9 cellular contexts compared by ENCODE assay signal in genomic region chr17:30922235-30922993, GRCh38. TPM values are rescaled to one million over a fixed set of nuclear protein-coding genes. Genes with fewer than 3 reads are reported as not detected.
DNase-seq lines count a peak whose midpoint lies in the region; ATAC-seq and TF ChIP-seq lines count a peak whose summit lies in the region.
"Had no signal": no experiment of that assay in that cellular context is flagged by ENCODE, and none has a peak within 500 bp of the region (broad histone marks: within the 10 kb centered on the region; RNA-seq: fewer than 3 reads in every experiment).

No MANE protein-coding gene starts in this region.

- peak overlapping the region; percentile 32 to 75 (median 53) for H3K27ac ChIP-seq in esophagus squamous epithelium
- H3K27ac ChIP-seq in neural cell (ENCODE audit: low read length), result no peak overlapping the region

- no peak for TF ChIP-seq EP300 in neural cell (conservative IDR thresholded peaks at IDR 0.05; ENCODE audit: poor library complexity, severe bottlenecking)

- peak in 1 of 4 donors; percentile 12 for TF ChIP-seq POLR2A in esophagus squamous epithelium (IDR thresholded peaks at IDR 0.05)

- no peaks in the 10 kb centered on the region for H3K9me3 ChIP-seq in esophagus squamous epithelium
- H3K9me3 ChIP-seq in neural cell (ENCODE audit: low read length), result no peaks in the 10 kb centered on the region

- no peaks in the 10 kb centered on the region for H3K79me2 ChIP-seq in neural cell (replicated peaks; ENCODE audit: insufficient read depth, low read length)

- no peak overlapping the region for H3K4me2 ChIP-seq in neural cell (ENCODE audit: low read length)

- peaks cover 0 to 62% (median 10%) of the 10 kb centered on the region in 4 donors for H3K27me3 ChIP-seq in esophagus squamous epithelium
- H3K27me3 ChIP-seq in neural cell (ENCODE audit: insufficient read depth, low read depth, low read length), result peaks cover 48% of the 10 kb centered on the region

- WGBS in esophagus squamous epithelium, 2 donors, result 8 to 33% methylated on average over 8 to 23 of the region's 64 CpGs

- peak overlapping the region; percentile 55; the same call in 1 of the 2 replicates for H3K4me3 ChIP-seq in GM08714 (ENCODE audit: low read length)
- peak overlapping the region; percentile 48 to 81 (median 58) for H3K4me3 ChIP-seq in esophagus squamous epithelium
- H3K4me3 ChIP-seq in neural cell (ENCODE audit: low read length), result peak overlapping the region; percentile 59
- H3K4me3 ChIP-seq: K562 had no signal

- H4K20me1 ChIP-seq in neural cell (ENCODE audit: insufficient read depth), result no peaks in the 10 kb centered on the region

- no peaks in the 10 kb centered on the region for H3F3A ChIP-seq in neural cell (ENCODE audit: insufficient read depth, low read length, poor library complexity, severe bottlenecking)

- H3K9ac ChIP-seq in neural cell (ENCODE audit: low read length), result no peak overlapping the region

- no peak for TF ChIP-seq RAD21 in neural cell (conservative IDR thresholded peaks at IDR 0.05)

- no peaks in the 10 kb centered on the region for H3K36me3 ChIP-seq in esophagus squamous epithelium
- H3K36me3 ChIP-seq in neural cell (ENCODE audit: insufficient read depth, low read length), result no peaks in the 10 kb centered on the region

- H3K9me2 ChIP-seq in neural cell (ENCODE audit: insufficient read depth, low read length), result no peaks in the 10 kb centered on the region

- no peak overlapping the region for H2AFZ ChIP-seq in neural cell (ENCODE audit: low read depth, low read length)

- DNase-seq in esophagus squamous epithelium (lab: John Stamatoyannopoulos, UW) (no peak), SIG-M5 treated with dmso at 0.1 percent for 504 hours (lab: John Stamatoyannopoulos, UW; ENCODE audit: unreplicated experiment) (no peak)
- DNase-seq in central memory CD4-positive, alpha-beta T cell, result no peak

- ATAC-seq in SK-N-SH treated with all-trans-retinoic acid at 6 μM for 48 hours, result peak; percentile 63
- no peak for ATAC-seq in HG02938 (IDR thresholded peaks at IDR 0.05; ENCODE audit: unreplicated experiment)
- no peak for ATAC-seq in HG03571 (IDR thresholded peaks at IDR 0.05; ENCODE audit: unreplicated experiment)

- intact Hi-C loops in esophagus squamous epithelium (cut with DNase I), result no loop called here

- peaks cover 16 to 31% (median 20%) of the 10 kb centered on the region in 3 donors for H3K4me1 ChIP-seq in esophagus squamous epithelium

- TF ChIP-seq CTCF in esophagus squamous epithelium (IDR thresholded peaks at IDR 0.05) (no peak), neural cell (IDR thresholded peaks at IDR 0.05; ENCODE audit: poor library complexity, severe bottlenecking) (no peak)

TF ChIP-seq in SK-N-SH treated with all-trans-retinoic acid at 6 μM for 48 hours, 23 proteins besides CTCF, POLR2A, EP300 and RAD21 (continues in another document):
- no peak for TF ChIP-seq TOX (CRISPR knock-in tag; IDR thresholded peaks at IDR 0.05; ENCODE audit: borderline replicate concordance)
- TF ChIP-seq ZFP30 (CRISPR knock-in tag; IDR thresholded peaks at IDR 0.05), result no peak
- no peak for TF ChIP-seq BACH2 (CRISPR knock-in tag; IDR thresholded peaks at IDR 0.05; ENCODE audit: borderline replicate concordance)
- no peak for TF ChIP-seq POU6F1 (CRISPR knock-in tag; IDR thresholded peaks at IDR 0.05; ENCODE audit: borderline replicate concordance, low read depth)
- no peak for TF ChIP-seq ZNF565 (CRISPR knock-in tag; conservative IDR thresholded peaks at IDR 0.05; ENCODE audit: low read depth)
- no peak for TF ChIP-seq ZNF70 (CRISPR knock-in tag; IDR thresholded peaks at IDR 0.05)
- no peak for TF ChIP-seq OSR1 (CRISPR knock-in tag; IDR thresholded peaks at IDR 0.05)
- TF ChIP-seq PPARA (CRISPR knock-in tag; IDR thresholded peaks at IDR 0.05; ENCODE audit: borderline replicate concordance), result no peak
- TF ChIP-seq GLIS3 (CRISPR knock-in tag; IDR thresholded peaks at IDR 0.05), result no peak
- no peak for TF ChIP-seq SNAI2 (CRISPR knock-in tag; IDR thresholded peaks at IDR 0.05)
- no peak for TF ChIP-seq ZFP3 (CRISPR knock-in tag; IDR thresholded peaks at IDR 0.05)
- TF ChIP-seq RARB (CRISPR knock-in tag; IDR thresholded peaks at IDR 0.05), result no peak
- TF ChIP-seq ZC3H10 (CRISPR knock-in tag; IDR thresholded peaks at IDR 0.05), result no peak
- no peak for TF ChIP-seq ARNTL (CRISPR knock-in tag; IDR thresholded peaks at IDR 0.05; ENCODE audit: borderline replicate concordance, low read depth)
- no peak for TF ChIP-seq ZNF8 (CRISPR knock-in tag; IDR thresholded peaks at IDR 0.05)
- TF ChIP-seq TCF4 (CRISPR knock-in tag; IDR thresholded peaks at IDR 0.05; ENCODE audit: borderline replicate concordance), result no peak

TF ChIP-seq in neural cell, 6 proteins besides CTCF, POLR2A, EP300 and RAD21:
- TF ChIP-seq POLR2AphosphoS5 (IDR thresholded peaks at IDR 0.05) (no peak), TAF1 (IDR thresholded peaks at IDR 0.05; ENCODE audit: low read depth) (no peak), REST (IDR thresholded peaks at IDR 0.05; ENCODE audit: borderline replicate concordance) (no peak), MXI1 (conservative IDR thresholded peaks at IDR 0.05; ENCODE audit: poor library complexity, severe bottlenecking) (no peak), EZH2 (IDR thresholded peaks at IDR 0.05; ENCODE audit: borderline replicate concordance, insufficient read depth, low read length, poor library complexity, severe bottlenecking) (no peak), SMC3 (conservative IDR thresholded peaks at IDR 0.05; ENCODE audit: poor library complexity) (no peak)

RNA-seq across cellular contexts. Expression of gene ADAP2, which starts 0.7 kb away (rescaled TPM):
- 10 to 100 TPM in 1 of 4 donors, 1 to 10 TPM in 3; 3.0 to 15.0 (median 9.4) TPM for total RNA-seq in esophagus squamous epithelium
- 0.92 and 1.1 TPM in 2 replicates for polyA plus RNA-seq in neural cell
- 0.35 and 0.73 TPM in 2 replicates for polyA minus RNA-seq in neural cell

RNA-seq across cellular contexts. Expression of gene TEFM, which starts 16.4 kb away (rescaled TPM):
- total RNA-seq in esophagus squamous epithelium, result 10 to 100 TPM in 2 of 4 donors, 1 to 10 TPM in 2; 3.6 to 17.0 (median 9.2) TPM
- polyA plus RNA-seq in neural cell, result 15.2 and 19.8 TPM in 2 replicates
- polyA minus RNA-seq in neural cell, result 22.6 and 24.1 TPM in 2 replicates

RNA-seq across cellular contexts. Expression of gene RNF135, which starts 48.4 kb away (rescaled TPM):
- 10 to 100 TPM; 19.7 to 27.1 (median 21.9) TPM for total RNA-seq in esophagus squamous epithelium
- polyA plus RNA-seq in neural cell, result 0.17 and 1.1 TPM in 2 replicates
- polyA minus RNA-seq in neural cell, result not detected in 2 replicates
- total RNA-seq: K562 had no signal
